ENCODE assay signal across 1 cellular context in the genomic region with DNA sequence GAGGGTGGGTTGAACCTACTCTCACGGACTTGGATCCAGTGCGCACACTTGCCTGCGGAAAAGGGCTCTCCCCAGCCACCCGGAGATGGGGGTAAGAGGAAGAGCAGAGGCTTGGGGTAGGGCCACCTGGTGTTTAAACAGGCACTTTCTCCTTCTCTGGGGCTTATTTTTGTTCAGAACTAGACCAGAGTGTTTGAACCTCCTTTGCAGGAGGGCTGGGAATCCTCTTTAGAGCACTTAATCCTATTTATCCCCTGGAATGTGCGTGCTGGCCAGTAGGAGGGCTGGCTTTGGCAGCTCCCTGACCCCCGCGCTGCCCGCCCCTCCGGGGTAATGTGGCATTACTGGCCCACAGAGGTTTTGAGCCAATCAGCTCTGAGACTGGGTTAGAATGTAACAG.
TF ChIP-seq lines count a peak whose summit lies in the region.

No MANE protein-coding gene starts in this region.

TF ChIP-seq in GM23338, 12 proteins besides CTCF, POLR2A, EP300 and RAD21:
- TF ChIP-seq ZNF114 (CRISPR knock-in tag; IDR thresholded peaks at IDR 0.05), result no peak
- TF ChIP-seq ZNF331 (CRISPR knock-in tag; IDR thresholded peaks at IDR 0.05; ENCODE audit: low read depth), result no peak
- TF ChIP-seq EZH2phosphoT487 (IDR thresholded peaks at IDR 0.05; ENCODE audit: unreplicated experiment), result no peak
- TF ChIP-seq CREB1 (CRISPR knock-in tag; IDR thresholded peaks at IDR 0.05; ENCODE audit: low read depth), result no peak
- TF ChIP-seq, protein P1, sequence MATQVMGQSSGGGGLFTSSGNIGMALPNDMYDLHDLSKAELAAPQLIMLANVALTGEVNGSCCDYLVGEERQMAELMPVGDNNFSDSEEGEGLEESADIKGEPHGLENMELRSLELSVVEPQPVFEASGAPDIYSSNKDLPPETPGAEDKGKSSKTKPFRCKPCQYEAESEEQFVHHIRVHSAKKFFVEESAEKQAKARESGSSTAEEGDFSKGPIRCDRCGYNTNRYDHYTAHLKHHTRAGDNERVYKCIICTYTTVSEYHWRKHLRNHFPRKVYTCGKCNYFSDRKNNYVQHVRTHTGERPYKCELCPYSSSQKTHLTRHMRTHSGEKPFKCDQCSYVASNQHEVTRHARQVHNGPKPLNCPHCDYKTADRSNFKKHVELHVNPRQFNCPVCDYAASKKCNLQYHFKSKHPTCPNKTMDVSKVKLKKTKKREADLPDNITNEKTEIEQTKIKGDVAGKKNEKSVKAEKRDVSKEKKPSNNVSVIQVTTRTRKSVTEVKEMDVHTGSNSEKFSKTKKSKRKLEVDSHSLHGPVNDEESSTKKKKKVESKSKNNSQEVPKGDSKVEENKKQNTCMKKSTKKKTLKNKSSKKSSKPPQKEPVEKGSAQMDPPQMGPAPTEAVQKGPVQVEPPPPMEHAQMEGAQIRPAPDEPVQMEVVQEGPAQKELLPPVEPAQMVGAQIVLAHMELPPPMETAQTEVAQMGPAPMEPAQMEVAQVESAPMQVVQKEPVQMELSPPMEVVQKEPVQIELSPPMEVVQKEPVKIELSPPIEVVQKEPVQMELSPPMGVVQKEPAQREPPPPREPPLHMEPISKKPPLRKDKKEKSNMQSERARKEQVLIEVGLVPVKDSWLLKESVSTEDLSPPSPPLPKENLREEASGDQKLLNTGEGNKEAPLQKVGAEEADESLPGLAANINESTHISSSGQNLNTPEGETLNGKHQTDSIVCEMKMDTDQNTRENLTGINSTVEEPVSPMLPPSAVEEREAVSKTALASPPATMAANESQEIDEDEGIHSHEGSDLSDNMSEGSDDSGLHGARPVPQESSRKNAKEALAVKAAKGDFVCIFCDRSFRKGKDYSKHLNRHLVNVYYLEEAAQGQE (IDR thresholded peaks at IDR 0.05; ENCODE audit: unreplicated experiment), result no peak
- TF ChIP-seq, protein P2, sequence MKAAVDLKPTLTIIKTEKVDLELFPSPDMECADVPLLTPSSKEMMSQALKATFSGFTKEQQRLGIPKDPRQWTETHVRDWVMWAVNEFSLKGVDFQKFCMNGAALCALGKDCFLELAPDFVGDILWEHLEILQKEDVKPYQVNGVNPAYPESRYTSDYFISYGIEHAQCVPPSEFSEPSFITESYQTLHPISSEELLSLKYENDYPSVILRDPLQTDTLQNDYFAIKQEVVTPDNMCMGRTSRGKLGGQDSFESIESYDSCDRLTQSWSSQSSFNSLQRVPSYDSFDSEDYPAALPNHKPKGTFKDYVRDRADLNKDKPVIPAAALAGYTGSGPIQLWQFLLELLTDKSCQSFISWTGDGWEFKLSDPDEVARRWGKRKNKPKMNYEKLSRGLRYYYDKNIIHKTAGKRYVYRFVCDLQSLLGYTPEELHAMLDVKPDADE (IDR thresholded peaks at IDR 0.05), result no peak
- no peak for TF ChIP-seq EZH2 (IDR thresholded peaks at IDR 0.05; ENCODE audit: low read depth, unreplicated experiment)
- no peak for TF ChIP-seq NANOG (IDR thresholded peaks at IDR 0.05; ENCODE audit: borderline replicate concordance)
- TF ChIP-seq JUNB (IDR thresholded peaks at IDR 0.05; ENCODE audit: unreplicated experiment), result no peak
- no peak for TF ChIP-seq STAT1 (IDR thresholded peaks at IDR 0.05; ENCODE audit: unreplicated experiment)
- no peak for TF ChIP-seq POLR2AphosphoS5 (IDR thresholded peaks at IDR 0.05; ENCODE audit: low read depth)
- TF ChIP-seq, protein P3, sequence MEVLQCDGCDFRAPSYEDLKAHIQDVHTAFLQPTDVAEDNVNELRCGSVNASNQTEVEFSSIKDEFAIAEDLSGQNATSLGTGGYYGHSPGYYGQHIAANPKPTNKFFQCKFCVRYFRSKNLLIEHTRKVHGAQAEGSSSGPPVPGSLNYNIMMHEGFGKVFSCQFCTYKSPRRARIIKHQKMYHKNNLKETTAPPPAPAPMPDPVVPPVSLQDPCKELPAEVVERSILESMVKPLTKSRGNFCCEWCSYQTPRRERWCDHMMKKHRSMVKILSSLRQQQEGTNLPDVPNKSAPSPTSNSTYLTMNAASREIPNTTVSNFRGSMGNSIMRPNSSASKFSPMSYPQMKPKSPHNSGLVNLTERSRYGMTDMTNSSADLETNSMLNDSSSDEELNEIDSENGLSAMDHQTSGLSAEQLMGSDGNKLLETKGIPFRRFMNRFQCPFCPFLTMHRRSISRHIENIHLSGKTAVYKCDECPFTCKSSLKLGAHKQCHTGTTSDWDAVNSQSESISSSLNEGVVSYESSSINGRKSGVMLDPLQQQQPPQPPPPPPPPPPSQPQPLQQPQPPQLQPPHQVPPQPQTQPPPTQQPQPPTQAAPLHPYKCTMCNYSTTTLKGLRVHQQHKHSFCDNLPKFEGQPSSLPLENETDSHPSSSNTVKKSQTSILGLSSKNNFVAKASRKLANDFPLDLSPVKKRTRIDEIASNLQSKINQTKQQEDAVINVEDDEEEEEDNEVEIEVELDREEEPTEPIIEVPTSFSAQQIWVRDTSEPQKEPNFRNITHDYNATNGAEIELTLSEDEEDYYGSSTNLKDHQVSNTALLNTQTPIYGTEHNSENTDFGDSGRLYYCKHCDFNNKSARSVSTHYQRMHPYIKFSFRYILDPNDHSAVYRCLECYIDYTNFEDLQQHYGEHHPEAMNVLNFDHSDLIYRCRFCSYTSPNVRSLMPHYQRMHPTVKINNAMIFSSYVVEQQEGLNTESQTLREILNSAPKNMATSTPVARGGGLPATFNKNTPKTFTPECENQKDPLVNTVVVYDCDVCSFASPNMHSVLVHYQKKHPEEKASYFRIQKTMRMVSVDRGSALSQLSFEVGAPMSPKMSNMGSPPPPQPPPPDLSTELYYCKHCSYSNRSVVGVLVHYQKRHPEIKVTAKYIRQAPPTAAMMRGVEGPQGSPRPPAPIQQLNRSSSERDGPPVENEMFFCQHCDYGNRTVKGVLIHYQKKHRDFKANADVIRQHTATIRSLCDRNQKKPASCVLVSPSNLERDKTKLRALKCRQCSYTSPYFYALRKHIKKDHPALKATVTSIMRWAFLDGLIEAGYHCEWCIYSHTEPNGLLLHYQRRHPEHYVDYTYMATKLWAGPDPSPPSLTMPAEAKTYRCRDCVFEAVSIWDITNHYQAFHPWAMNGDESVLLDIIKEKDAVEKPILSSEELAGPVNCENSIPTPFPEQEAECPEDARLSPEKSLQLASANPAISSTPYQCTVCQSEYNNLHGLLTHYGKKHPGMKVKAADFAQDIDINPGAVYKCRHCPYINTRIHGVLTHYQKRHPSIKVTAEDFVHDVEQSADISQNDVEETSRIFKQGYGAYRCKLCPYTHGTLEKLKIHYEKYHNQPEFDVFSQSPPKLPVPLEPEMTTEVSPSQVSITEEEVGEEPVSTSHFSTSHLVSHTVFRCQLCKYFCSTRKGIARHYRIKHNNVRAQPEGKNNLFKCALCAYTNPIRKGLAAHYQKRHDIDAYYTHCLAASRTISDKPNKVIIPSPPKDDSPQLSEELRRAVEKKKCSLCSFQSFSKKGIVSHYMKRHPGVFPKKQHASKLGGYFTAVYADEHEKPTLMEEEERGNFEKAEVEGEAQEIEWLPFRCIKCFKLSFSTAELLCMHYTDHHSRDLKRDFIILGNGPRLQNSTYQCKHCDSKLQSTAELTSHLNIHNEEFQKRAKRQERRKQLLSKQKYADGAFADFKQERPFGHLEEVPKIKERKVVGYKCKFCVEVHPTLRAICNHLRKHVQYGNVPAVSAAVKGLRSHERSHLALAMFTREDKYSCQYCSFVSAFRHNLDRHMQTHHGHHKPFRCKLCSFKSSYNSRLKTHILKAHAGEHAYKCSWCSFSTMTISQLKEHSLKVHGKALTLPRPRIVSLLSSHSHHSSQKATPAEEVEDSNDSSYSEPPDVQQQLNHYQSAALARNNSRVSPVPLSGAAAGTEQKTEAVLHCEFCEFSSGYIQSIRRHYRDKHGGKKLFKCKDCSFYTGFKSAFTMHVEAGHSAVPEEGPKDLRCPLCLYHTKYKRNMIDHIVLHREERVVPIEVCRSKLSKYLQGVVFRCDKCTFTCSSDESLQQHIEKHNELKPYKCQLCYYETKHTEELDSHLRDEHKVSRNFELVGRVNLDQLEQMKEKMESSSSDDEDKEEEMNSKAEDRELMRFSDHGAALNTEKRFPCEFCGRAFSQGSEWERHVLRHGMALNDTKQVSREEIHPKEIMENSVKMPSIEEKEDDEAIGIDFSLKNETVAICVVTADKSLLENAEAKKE (CRISPR knock-in tag; IDR thresholded peaks at IDR 0.05), result no peak
